ENCODE assay signal across 27 cellular contexts in the genomic region with DNA sequence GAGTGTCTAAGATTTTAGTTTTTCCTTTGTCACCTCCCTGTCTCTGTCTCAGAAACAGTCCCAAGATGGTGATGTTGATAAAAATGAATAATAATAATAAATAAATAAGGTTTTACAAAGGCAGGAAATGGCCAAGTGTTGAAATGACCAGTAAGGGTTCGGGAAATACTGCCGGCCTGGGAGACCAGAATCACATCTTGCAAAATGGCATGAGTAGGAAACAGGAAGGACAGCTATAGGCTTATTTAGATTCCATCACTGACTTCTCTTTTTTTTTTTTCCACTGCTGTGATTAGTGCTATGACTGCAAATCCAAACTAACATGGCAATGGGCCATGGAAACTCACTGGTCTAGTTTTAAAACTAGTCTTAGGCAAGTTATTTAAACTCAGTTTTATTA.
"Had no signal": no experiment of that assay in that cellular context is flagged by ENCODE, and none has a peak within 500 bp of the region (broad histone marks: within the 10 kb centered on the region; RNA-seq: fewer than 3 reads in every experiment).

No MANE protein-coding gene starts in this region.

- H3K4me3 Mint-ChIP-seq: activated CD4-positive, alpha-beta T cell treated with anti-CD3 and anti-CD28 coated beads for 36 hours; activated naive CD4-positive, alpha-beta T cell treated with anti-CD3 and anti-CD28 coated beads for 36 hours; activated naive CD8-positive, alpha-beta T cell treated with anti-CD3 and anti-CD28 coated beads for 36 hours; stimulated activated naive B cell treated with anti-CD40 and anti-IgM and Interleukin-4, amounts not matched to agents 10 μg/mL and 1 μg/mL and 100 μg/mL, for 72 hours had no signal

- DNase-seq: activated CD4-positive, alpha-beta T cell treated with anti-CD3 and anti-CD28 coated beads for 36 hours; activated CD4-positive, CD25-positive, alpha-beta regulatory T cell; activated CD8-positive, alpha-beta memory T cell treated with anti-CD3 and anti-CD28 coated beads for 24 hours; activated effector memory CD4-positive, alpha-beta T cell treated with anti-CD3 and anti-CD28 coated beads, Interleukin-2, amount 50 U/mL, for 16 hours; activated naive CD4-positive, alpha-beta T cell treated with anti-CD3 and anti-CD28 coated beads for 36 hours; activated naive CD8-positive, alpha-beta T cell treated with anti-CD3 and anti-CD28 coated beads for 36 hours; aorta; esophagus squamous epithelium; glutamatergic neuron; islet precursor cell; left ventricle myocardium superior; mammary epithelial cell; pancreas; psoas muscle; stimulated activated CD4-positive, alpha-beta T cell treated with anti-CD3 and anti-CD28 coated beads, Interleukin-15, amount 100 ng/mL, for 24 hours; stimulated activated CD4-positive, alpha-beta T cell treated with anti-CD3 and anti-CD28 coated beads, Interleukin-2, amount 100 ng/mL, for 24 hours; stimulated activated naive B cell treated with anti-CD40 and anti-IgM and Interleukin-4, amounts not matched to agents 10 μg/mL and 1 μg/mL and 100 μg/mL, for 72 hours; stomach; T-helper 2 cell; thyroid gland; upper lobe of left lung had no signal

- H3K4me1 Mint-ChIP-seq: activated CD4-positive, alpha-beta T cell treated with anti-CD3 and anti-CD28 coated beads for 36 hours; activated naive CD8-positive, alpha-beta T cell treated with anti-CD3 and anti-CD28 coated beads for 36 hours; stimulated activated naive B cell treated with anti-CD40 and anti-IgM and Interleukin-4, amounts not matched to agents 10 μg/mL and 1 μg/mL and 100 μg/mL, for 72 hours had no signal

- H3K9me3 Mint-ChIP-seq: activated naive CD4-positive, alpha-beta T cell treated with anti-CD3 and anti-CD28 coated beads for 36 hours; activated naive CD8-positive, alpha-beta T cell treated with anti-CD3 and anti-CD28 coated beads for 36 hours; stimulated activated naive B cell treated with anti-CD40 and anti-IgM and Interleukin-4, amounts not matched to agents 10 μg/mL and 1 μg/mL and 100 μg/mL, for 72 hours had no signal

- H3K36me3 Mint-ChIP-seq: activated naive CD8-positive, alpha-beta T cell treated with anti-CD3 and anti-CD28 coated beads for 36 hours; stimulated activated naive B cell treated with anti-CD40 and anti-IgM and Interleukin-4, amounts not matched to agents 10 μg/mL and 1 μg/mL and 100 μg/mL, for 72 hours had no signal

- H3K27ac Mint-ChIP-seq: activated CD4-positive, alpha-beta T cell treated with anti-CD3 and anti-CD28 coated beads for 36 hours; activated naive CD4-positive, alpha-beta T cell treated with anti-CD3 and anti-CD28 coated beads for 36 hours; activated naive CD8-positive, alpha-beta T cell treated with anti-CD3 and anti-CD28 coated beads for 36 hours; stimulated activated naive B cell treated with anti-CD40 and anti-IgM and Interleukin-4, amounts not matched to agents 10 μg/mL and 1 μg/mL and 100 μg/mL, for 72 hours had no signal

- H3K27ac ChIP-seq: adrenal gland, body of pancreas, cardiac muscle cell, coronary artery, epithelial cell of prostate, esophagus squamous epithelium, pancreas, psoas muscle, right atrium auricular region, stomach, thyroid gland, upper lobe of left lung had no signal
